ENCODE assay signal across 22 cellular contexts in the genomic region with DNA sequence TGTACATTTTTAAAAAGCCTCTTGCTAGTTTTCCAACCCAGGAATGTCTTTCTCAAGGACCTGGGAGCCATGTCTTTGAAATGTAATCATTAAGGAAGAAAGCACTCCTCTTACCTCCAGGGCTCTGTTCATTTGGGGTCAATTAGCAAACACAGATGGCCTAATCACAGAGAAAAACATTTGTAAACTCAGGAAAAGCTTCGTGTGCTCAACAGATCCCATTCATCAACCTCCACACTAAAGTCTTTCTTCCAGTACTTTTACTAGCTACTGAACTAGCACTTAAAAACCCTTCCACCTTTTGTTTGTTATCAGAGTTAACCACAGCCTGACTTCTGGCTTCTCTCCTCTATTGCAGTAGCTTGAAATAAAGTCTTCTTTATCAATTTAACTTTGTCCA.
A peak's percentile ranks its signal among the peaks of the same experiment; 100 is the strongest.
DNase-seq lines count a peak whose midpoint lies in the region; ATAC-seq and TF ChIP-seq lines count a peak whose summit lies in the region.
"Had no signal": no experiment of that assay in that cellular context is flagged by ENCODE, and none has a peak within 500 bp of the region (broad histone marks: within the 10 kb centered on the region; RNA-seq: fewer than 3 reads in every experiment).

No MANE protein-coding gene starts in this region.

- no peaks in the 10 kb centered on the region for H3K9me3 ChIP-seq in cardiac muscle cell (ENCODE audit: low read depth)
- H3K9me3 ChIP-seq in heart right ventricle = peaks cover 0 to 10% (median 0%) of the 10 kb centered on the region in 11 donors
- H3K9me3 ChIP-seq: SJCRH30 had no signal

- H3K27ac Mint-ChIP-seq in glutamatergic neuron (ENCODE audit: unreplicated experiment) = peak overlapping the region; percentile 69
- peak overlapping the region; percentile 23 for H3K27ac Mint-ChIP-seq in nephron progenitor cell
- H3K27ac Mint-ChIP-seq: IgD-negative memory B cell had no signal

- no peaks in the 10 kb centered on the region for H3K27me3 ChIP-seq in cardiac muscle cell
- H3K27me3 ChIP-seq in heart right ventricle = no peaks in the 10 kb centered on the region
- H3K27me3 ChIP-seq: SJCRH30 had no signal

- 41 to 62% methylated on average over 1 of the region's 1 CpG for WGBS in heart right ventricle, 2 donors

- ATAC-seq in heart right ventricle (no peak), HG03095 (IDR thresholded peaks at IDR 0.05; ENCODE audit: unreplicated experiment) (no peak)
- ATAC-seq: Right ventricle myocardium inferior, SK-N-SH treated with all-trans-retinoic acid at 6 μM for 48 hours had no signal

- intact Hi-C loops in heart right ventricle (cut with DNase I) = loop anchor here in 1 of 10 donors (10.0 kb wide), 1 partner anchor 191 kb away; no protein-coding TSS in a partner anchor

- H3K36me3 ChIP-seq in cardiac muscle cell (no peaks in the 10 kb centered on the region), heart right ventricle (no peaks in the 10 kb centered on the region)
- H3K36me3 ChIP-seq: SJCRH30 had no signal

- DNase-seq in cardiac muscle cell (ENCODE audit: low read depth in 1 of 2, low spot score in 1 of 2) = no peak
- DNase-seq in heart right ventricle = no peak
- DNase-seq in glutamatergic neuron = no peak
- DNase-seq in nephron progenitor cell = no peak
- no peak for DNase-seq in HuH-7.5 (ENCODE audit: low spot score)
- no peak for DNase-seq in NCI-H524 treated with DMSO at 0.1 percent for 48 hours (lab: John Stamatoyannopoulos, UW)
- DNase-seq: Calu3; DMS79 treated with DMSO at 0.1 percent for 48 hours; MM.1S; NCI-H1436; NCI-H187; NCI-H2081 treated with DMSO at 0.1 percent for 48 hours; NCI-H524; NCI-H82; NK-92 treated with Interleukin-12 subunit alpha and Interleukin-12 subunit beta, amount 100 ng/mL, for 24 hours; PC-9; SJCRH30 had no signal

- H3K36me3 Mint-ChIP-seq in glutamatergic neuron (ENCODE audit: unreplicated experiment) (no peaks in the 10 kb centered on the region), nephron progenitor cell (ENCODE audit: low read depth) (no peaks in the 10 kb centered on the region)

- no peak overlapping the region for H3K4me3 ChIP-seq in cardiac muscle cell
- H3K4me3 ChIP-seq in heart right ventricle = no peak overlapping the region
- H3K4me3 ChIP-seq: PC-9, SJCRH30 had no signal

- peaks cover 16% of the 10 kb centered on the region for H3K4me1 Mint-ChIP-seq in glutamatergic neuron (ENCODE audit: low read depth, unreplicated experiment)
- no peaks in the 10 kb centered on the region for H3K4me1 Mint-ChIP-seq in nephron progenitor cell
- H3K4me1 Mint-ChIP-seq: IgD-negative memory B cell had no signal

- no peak overlapping the region for H3K4me3 Mint-ChIP-seq in glutamatergic neuron (ENCODE audit: unreplicated experiment)
- H3K4me3 Mint-ChIP-seq in nephron progenitor cell = no peak overlapping the region
- H3K4me3 Mint-ChIP-seq: IgD-negative memory B cell had no signal

- H3K27me3 Mint-ChIP-seq in glutamatergic neuron (ENCODE audit: unreplicated experiment) (no peaks in the 10 kb centered on the region), nephron progenitor cell (ENCODE audit: low read depth, poor library complexity) (no peaks in the 10 kb centered on the region)
- H3K27me3 Mint-ChIP-seq: IgD-negative memory B cell had no signal

- H3K27ac ChIP-seq in cardiac muscle cell (peak overlapping the region; percentile 75), heart right ventricle (no peak overlapping the region)
- H3K27ac ChIP-seq: KMS-11, PC-9, SJCRH30 had no signal

- H3K9me3 Mint-ChIP-seq in glutamatergic neuron (ENCODE audit: unreplicated experiment) = peaks cover 5% of the 10 kb centered on the region
- peaks cover 12% of the 10 kb centered on the region for H3K9me3 Mint-ChIP-seq in nephron progenitor cell

- no peak for TF ChIP-seq CTCF in cardiac muscle cell (IDR thresholded peaks at IDR 0.05; ENCODE audit: low read depth, low read length)
- TF ChIP-seq CTCF in heart right ventricle (IDR thresholded peaks at IDR 0.05) = no peak
- no peak for TF ChIP-seq CTCF in glutamatergic neuron (IDR thresholded peaks at IDR 0.05; ENCODE audit: partially characterized antibody, unreplicated experiment)
- TF ChIP-seq CTCF in nephron progenitor cell (IDR thresholded peaks at IDR 0.05) = no peak

- peaks cover 39% of the 10 kb centered on the region for H3K4me1 ChIP-seq in cardiac muscle cell (ENCODE audit: low read depth)
- peaks cover 0 to 11% (median 0%) of the 10 kb centered on the region in 9 donors for H3K4me1 ChIP-seq in heart right ventricle
